Comparison of ENCODE assay signal across 1 cellular context in the genomic region with DNA sequence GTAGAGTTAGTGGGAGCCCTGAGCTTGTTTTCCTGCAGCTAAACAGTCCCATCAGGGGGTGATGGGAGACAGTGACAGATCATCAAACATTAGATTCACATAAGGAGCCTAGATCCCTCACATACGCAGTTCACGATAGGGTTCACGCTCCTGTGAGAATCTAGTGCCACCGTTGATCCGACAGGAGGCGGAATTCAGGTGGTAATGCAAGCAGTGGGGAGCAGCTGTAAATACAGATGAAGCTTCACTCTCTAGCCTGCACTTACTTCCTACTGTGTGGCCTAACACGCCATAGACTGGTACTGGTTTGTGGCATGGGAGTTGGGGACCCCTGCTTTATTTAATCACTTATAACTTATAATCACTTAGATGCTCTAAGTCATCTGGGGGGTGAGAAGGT.
TF ChIP-seq lines count a peak whose summit lies in the region.

No MANE protein-coding gene starts in this region.

TF ChIP-seq in HEK293, 187 proteins besides CTCF, POLR2A, EP300 and RAD21 (continued from another document):
- TF ChIP-seq ZNF560 (tag by site-specific recombination; IDR thresholded peaks at IDR 0.05; ENCODE audit: borderline replicate concordance) = no peak
- TF ChIP-seq ZNF555 (tag by site-specific recombination; conservative IDR thresholded peaks at IDR 0.05) = no peak
- TF ChIP-seq, protein P1, sequence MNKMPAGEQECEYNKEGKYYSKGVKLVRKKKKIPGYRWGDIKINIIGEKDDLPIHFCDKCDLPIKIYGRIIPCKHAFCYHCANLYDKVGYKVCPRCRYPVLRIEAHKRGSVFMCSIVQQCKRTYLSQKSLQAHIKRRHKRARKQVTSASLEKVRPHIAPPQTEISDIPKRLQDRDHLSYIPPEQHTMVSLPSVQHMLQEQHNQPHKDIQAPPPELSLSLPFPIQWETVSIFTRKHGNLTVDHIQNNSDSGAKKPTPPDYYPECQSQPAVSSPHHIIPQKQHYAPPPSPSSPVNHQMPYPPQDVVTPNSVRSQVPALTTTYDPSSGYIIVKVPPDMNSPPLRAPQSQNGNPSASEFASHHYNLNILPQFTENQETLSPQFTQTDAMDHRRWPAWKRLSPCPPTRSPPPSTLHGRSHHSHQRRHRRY (tag by site-specific recombination; IDR thresholded peaks at IDR 0.05) = no peak
- TF ChIP-seq ZSCAN16 (tag by site-specific recombination; IDR thresholded peaks at IDR 0.05) = no peak
- TF ChIP-seq, protein P2, sequence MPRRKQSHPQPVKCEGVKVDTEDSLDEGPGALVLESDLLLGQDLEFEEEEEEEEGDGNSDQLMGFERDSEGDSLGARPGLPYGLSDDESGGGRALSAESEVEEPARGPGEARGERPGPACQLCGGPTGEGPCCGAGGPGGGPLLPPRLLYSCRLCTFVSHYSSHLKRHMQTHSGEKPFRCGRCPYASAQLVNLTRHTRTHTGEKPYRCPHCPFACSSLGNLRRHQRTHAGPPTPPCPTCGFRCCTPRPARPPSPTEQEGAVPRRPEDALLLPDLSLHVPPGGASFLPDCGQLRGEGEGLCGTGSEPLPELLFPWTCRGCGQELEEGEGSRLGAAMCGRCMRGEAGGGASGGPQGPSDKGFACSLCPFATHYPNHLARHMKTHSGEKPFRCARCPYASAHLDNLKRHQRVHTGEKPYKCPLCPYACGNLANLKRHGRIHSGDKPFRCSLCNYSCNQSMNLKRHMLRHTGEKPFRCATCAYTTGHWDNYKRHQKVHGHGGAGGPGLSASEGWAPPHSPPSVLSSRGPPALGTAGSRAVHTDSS (tag by site-specific recombination; IDR thresholded peaks at IDR 0.05) = no peak
- peak; percentile 95; the same call in 1 of the 2 replicates for TF ChIP-seq ZNF610 (tag by site-specific recombination; IDR thresholded peaks at IDR 0.05; ENCODE audit: borderline replicate concordance)
